In genomic region chr7:14600766-14601367, GRCh38 we compare ENCODE assay signal across 28 cellular contexts.
"Had no signal": no experiment of that assay in that cellular context is flagged by ENCODE, and none has a peak within 500 bp of the region (broad histone marks: within the 10 kb centered on the region; RNA-seq: fewer than 3 reads in every experiment).

No MANE protein-coding gene starts in this region.

- ATAC-seq: foreskin keratinocyte; mucosa of descending colon; natural killer cell treated with Interleukin-12 subunit alpha and Interleukin-12 subunit beta and Interleukin-15 and Interleukin-18, amount 100 ng/mL, for 72 hours; right lobe of liver; stimulated activated naive CD8-positive, alpha-beta T cell treated with anti-CD3 and anti-CD28 coated beads, Interleukin-15, Interleukin-2, amounts not matched to agents 100 U/mL and 50 U/mL, for 24 hours had no signal

- H3K9me3 Mint-ChIP-seq: mesothelial cell of epicardium had no signal

- DNase-seq: dorsolateral prefrontal cortex; effector CD4-positive, alpha-beta T cell; foreskin keratinocyte; glutamatergic neuron; hypothalamus; immature natural killer cell; islet precursor cell; mucosa of descending colon; naive B cell; right lobe of liver; small intestine; stimulated activated CD4-positive, alpha-beta T cell treated with anti-CD3 and anti-CD28 coated beads, Interleukin-12 subunit alpha, Interleukin-12 subunit beta, amount 100 ng/mL, for 4 hours; stimulated activated CD4-positive, alpha-beta T cell treated with anti-CD3 and anti-CD28 coated beads, Interleukin-1b, Interleukin-23, amount 100 ng/mL, for 48 hours; stimulated activated CD4-positive, alpha-beta T cell treated with anti-CD3 and anti-CD28 coated beads, Interleukin-4, amount 100 ng/mL, for 1 hour; stimulated activated CD8-positive, alpha-beta memory T cell treated with anti-CD3 and anti-CD28 coated beads, Interleukin-4, amount 100 ng/mL, for 48 hours; stimulated activated naive CD8-positive, alpha-beta T cell treated with anti-CD3 and anti-CD28 coated beads, Interleukin-15, Interleukin-2, amounts not matched to agents 100 U/mL and 50 U/mL, for 24 hours; substantia nigra; testis; tibial artery had no signal

- H3K27ac Mint-ChIP-seq: immature natural killer cell; memory B cell; mesothelial cell of epicardium; naive B cell; natural killer cell treated with Interleukin-12 subunit alpha and Interleukin-12 subunit beta and Interleukin-15 and Interleukin-18, amount 100 ng/mL, for 72 hours; progenitor cell of endocrine pancreas; type B pancreatic cell had no signal

- H3K27me3 ChIP-seq: dorsolateral prefrontal cortex, esophagus muscularis mucosa, foreskin keratinocyte, right lobe of liver, testis, tibial artery had no signal

- H3K4me1 ChIP-seq: parathyroid adenoma, right lobe of liver, testis, tibial artery had no signal

- H3K79me2 ChIP-seq: parathyroid adenoma had no signal

- H2AFZ ChIP-seq: parathyroid adenoma had no signal

- H3K36me3 Mint-ChIP-seq: immature natural killer cell; memory B cell; mesothelial cell of epicardium; naive B cell; natural killer cell treated with Interleukin-12 subunit alpha and Interleukin-12 subunit beta and Interleukin-15 and Interleukin-18, amount 100 ng/mL, for 72 hours; type B pancreatic cell had no signal

- H3K36me3 ChIP-seq: right lobe of liver, tibial artery had no signal

- H3K4me3 ChIP-seq: dorsolateral prefrontal cortex, esophagus muscularis mucosa, lung, mucosa of descending colon, right lobe of liver, testis, tibial artery had no signal

- H3K27me3 Mint-ChIP-seq: memory B cell; naive B cell; natural killer cell treated with Interleukin-12 subunit alpha and Interleukin-12 subunit beta and Interleukin-15 and Interleukin-18, amount 100 ng/mL, for 72 hours; progenitor cell of endocrine pancreas; type B pancreatic cell had no signal

- H3K9ac ChIP-seq: parathyroid adenoma had no signal

- H3K4me1 Mint-ChIP-seq: immature natural killer cell, memory B cell, naive B cell, neural crest cell had no signal

- H3K9me3 ChIP-seq: esophagus muscularis mucosa, mucosa of descending colon, right lobe of liver, testis, tibial artery had no signal

- H3K4me3 Mint-ChIP-seq: immature natural killer cell; memory B cell; mesothelial cell of epicardium; naive B cell; natural killer cell treated with Interleukin-12 subunit alpha and Interleukin-12 subunit beta and Interleukin-15 and Interleukin-18, amount 100 ng/mL, for 72 hours; neural crest cell; type B pancreatic cell had no signal

- H3K27ac ChIP-seq: dorsolateral prefrontal cortex, esophagus muscularis mucosa, foreskin keratinocyte, parathyroid adenoma, right lobe of liver, testis, tibial artery had no signal
